16 cellular contexts compared by ENCODE assay signal in genomic region chr17:40437095-40437732, GRCh38. TPM values are rescaled to one million over a fixed set of nuclear protein-coding genes. Genes with fewer than 3 reads are reported as not detected.
DNase-seq lines count a peak whose midpoint lies in the region; ATAC-seq, FAIRE-seq and TF ChIP-seq lines count a peak whose summit lies in the region.
"Had no signal": no experiment of that assay in that cellular context is flagged by ENCODE, and none has a peak within 500 bp of the region (broad histone marks: within the 10 kb centered on the region; RNA-seq: fewer than 3 reads in every experiment).

No MANE protein-coding gene starts in this region.

- H3K36me3 ChIP-seq in DND-41 (ENCODE audit: insufficient read depth, low read length) (no peaks in the 10 kb centered on the region), HepG2 (replicated peaks in 1 of 2; ENCODE audit: control insufficient read depth in 1 of 2, insufficient read depth in 2 of 2, low read length in 2 of 2) (no peaks in the 10 kb centered on the region), transverse colon (no peaks in the 10 kb centered on the region)
- H3K36me3 ChIP-seq: tibial artery had no signal

- 55% methylated on average over 4 of the region's 5 CpGs for WGBS in HepG2 (ENCODE audit: low lambda C conversion rate)
- WGBS in transverse colon (ENCODE audit: low coverage in 1 of 2), 2 donors: 90% methylated on average over 5 of the region's 5 CpGs; no CpG with 5 or more reads in 1 of the 2 donors

- intact Hi-C loops in HepG2 (cut with micrococcal nuclease; ENCODE audit: unreplicated experiment) (no loop called here), transverse colon (cut with DNase I; ENCODE audit: low total_unique reads) (no loop called here)

- no peak overlapping the region for H3K4me2 ChIP-seq in DND-41 (ENCODE audit: insufficient read depth, low read length)
- H3K4me2 ChIP-seq in HepG2 (ENCODE audit: low read depth, low read length): no peak overlapping the region

- H4K20me1 ChIP-seq in DND-41 (ENCODE audit: insufficient read depth, low read length): no peaks in the 10 kb centered on the region
- no peaks in the 10 kb centered on the region for H4K20me1 ChIP-seq in HepG2 (ENCODE audit: insufficient read depth, low read length)

- DNase-seq in DND-41 (peak; percentile 33), Kasumi-1 (lab: John Stamatoyannopoulos, UW) (peak; percentile 43 to 55), SKM-1 treated with dmso at 0.1 percent for 144 hours (lab: John Stamatoyannopoulos, UW; ENCODE audit: unreplicated experiment) (peak; percentile 25), HepG2 (ENCODE audit: low spot score) (no peak), transverse colon (no peak), midbrain (lab: John Stamatoyannopoulos, UW) (no peak), activated gamma-delta T cell (lab: John Stamatoyannopoulos, UW) (no peak)
- DNase-seq: activated naive CD4-positive, alpha-beta T cell; body of pancreas; DMS79 treated with DMSO at 0.1 percent for 48 hours; foreskin keratinocyte; NCI-H510A treated with DMSO at 0.1 percent for 48 hours had no signal

- H3K9ac ChIP-seq in DND-41 (ENCODE audit: low read depth, low read length) (no peak overlapping the region), HepG2 (ENCODE audit: insufficient read depth, low read depth, low read length) (no peak overlapping the region)

- CTCF ChIA-PET in HepG2 (lab: Yijun Ruan, JAX; ENCODE audit: low intra/inter-chr PET ratio, low total read pairs): no interaction called here

- H3K4me3 ChIP-seq in DND-41 (ENCODE audit: low read depth in 1 of 2, low read length in 2 of 2) (no peak overlapping the region), HepG2 (replicated peaks in 1 of 3; ENCODE audit: insufficient read depth in 1 of 3, low read depth in 2 of 3, low read length in 3 of 3) (no peak overlapping the region), transverse colon (no peak overlapping the region)
- H3K4me3 ChIP-seq: body of pancreas, mucosa of descending colon, tibial artery had no signal

- ATAC-seq in DND-41 (ENCODE audit: insufficient read depth, low read depth) (peak; percentile 54), HepG2 (no peak)
- ATAC-seq in stimulated activated memory B cell treated with anti-CD40 and anti-IgM and Interleukin-4, amounts not matched to agents 10 μg/mL and 1 μg/mL and 100 μg/mL, for 72 hours: no peak
- ATAC-seq: body of pancreas, foreskin keratinocyte, mucosa of descending colon had no signal

- H3K4me1 Mint-ChIP-seq in stimulated activated memory B cell treated with anti-CD40 and anti-IgM and Interleukin-4, amounts not matched to agents 10 μg/mL and 1 μg/mL and 100 μg/mL, for 72 hours: peaks cover 6% of the 10 kb centered on the region

- TF ChIP-seq EP300 in HepG2 (IDR thresholded peaks at IDR 0.05; ENCODE audit: low read depth in 2 of 2, low read length in 2 of 2) (no peak), HepG2 (CRISPR knock-in tag; IDR thresholded peaks at IDR 0.05; ENCODE audit: borderline replicate concordance) (no peak), transverse colon (IDR thresholded peaks at IDR 0.05; ENCODE audit: low read depth) (no peak)

- H3K9me3 ChIP-seq in DND-41 (ENCODE audit: insufficient read depth, low read length, severe bottlenecking): no peaks in the 10 kb centered on the region
- no peaks in the 10 kb centered on the region for H3K9me3 ChIP-seq in HepG2 (ENCODE audit: low read length)
- no peaks in the 10 kb centered on the region for H3K9me3 ChIP-seq in transverse colon
- H3K9me3 ChIP-seq: body of pancreas, mucosa of descending colon, tibial artery had no signal

- no peak for FAIRE-seq in HepG2 (lab: Jason Lieb, UNC)
- FAIRE-seq: TTC549 had no signal

- H3K27me3 ChIP-seq in DND-41 (ENCODE audit: insufficient read depth, low read length, poor library complexity) (no peaks in the 10 kb centered on the region), HepG2 (ENCODE audit: control insufficient read depth in 1 of 2, insufficient read depth in 2 of 2, low read length in 2 of 2) (peaks cover 0 to 9% of the 10 kb centered on the region in 2 experiments; a peak in 1 of 5 replicates), transverse colon (no peaks in the 10 kb centered on the region)
- H3K27me3 ChIP-seq: body of pancreas, tibial artery had no signal

- H3K27me3 Mint-ChIP-seq in stimulated activated memory B cell treated with anti-CD40 and anti-IgM and Interleukin-4, amounts not matched to agents 10 μg/mL and 1 μg/mL and 100 μg/mL, for 72 hours: no peaks in the 10 kb centered on the region

- H3K27ac Mint-ChIP-seq in stimulated activated memory B cell treated with anti-CD40 and anti-IgM and Interleukin-4, amounts not matched to agents 10 μg/mL and 1 μg/mL and 100 μg/mL, for 72 hours: no peak overlapping the region

- POLR2A ChIA-PET in HepG2 (lab: Yijun Ruan, JAX): interaction anchor here (0.5 kb wide), 1 partner anchor 13 kb away, joined by 3 read pairs; no protein-coding TSS in a partner anchor

- no peaks in the 10 kb centered on the region for H3K36me3 Mint-ChIP-seq in stimulated activated memory B cell treated with anti-CD40 and anti-IgM and Interleukin-4, amounts not matched to agents 10 μg/mL and 1 μg/mL and 100 μg/mL, for 72 hours

- H2AFZ ChIP-seq in DND-41 (ENCODE audit: low read depth, low read length): no peak overlapping the region
- H2AFZ ChIP-seq in HepG2 (ENCODE audit: low read length): no peak overlapping the region

- H3K27ac ChIP-seq in DND-41 (ENCODE audit: low read length): no peak overlapping the region; the same call in 1 of the 2 replicates
- H3K27ac ChIP-seq in HepG2 (ENCODE audit: extremely low read length, insufficient read depth, low read length): no peak overlapping the region
- H3K27ac ChIP-seq in transverse colon: no peak overlapping the region
- H3K27ac ChIP-seq: body of pancreas, foreskin keratinocyte, tibial artery had no signal

- TF ChIP-seq CTCF in DND-41 (IDR thresholded peaks at IDR 0.05; ENCODE audit: borderline replicate concordance, extremely low read depth, low read length, poor library complexity, severe bottlenecking) (no peak), HepG2 (CRISPR knock-in tag; IDR thresholded peaks at IDR 0.05) (no peak), transverse colon (IDR thresholded peaks at IDR 0.05) (no peak)

- BruUV-seq in HepG2 (replicated peaks; lab: Mats Ljungman, UMichigan): no TSS peak

- TF ChIP-seq RAD21 in HepG2 (CRISPR knock-in tag; IDR thresholded peaks at IDR 0.05): no peak

- no peak overlapping the region for H3K4me3 Mint-ChIP-seq in stimulated activated memory B cell treated with anti-CD40 and anti-IgM and Interleukin-4, amounts not matched to agents 10 μg/mL and 1 μg/mL and 100 μg/mL, for 72 hours

- TF ChIP-seq POLR2A in HepG2 (IDR thresholded peaks at IDR 0.05; ENCODE audit: insufficient read depth in 1 of 2, low read depth in 2 of 2, low read length in 2 of 2): no peak
- no peak for TF ChIP-seq POLR2A in transverse colon (IDR thresholded peaks at IDR 0.05)

- in situ Hi-C loops in HepG2 (cut with HindIII; ENCODE audit: extremely low pct_ligation_motif_present, low pct_unique_long_range_greater_than_20kb) (no loop called here), transverse colon (cut with MboI; ENCODE audit: low pct_ligation_motif_present in 1 of 4, low pct_unique_long_range_greater_than_20kb in 1 of 4, low sequenced_read_pairs in 3 of 4) (loop anchor here in 3 of 4 donors (10.0 to 25.0 kb wide), 2 partner anchors 98 to 100 kb away; no protein-coding TSS in a partner anchor)

- H3K79me2 ChIP-seq in DND-41 (ENCODE audit: insufficient read depth, low read length) (no peaks in the 10 kb centered on the region), HepG2 (ENCODE audit: insufficient read depth, low read length) (no peaks in the 10 kb centered on the region)

- no peaks in the 10 kb centered on the region for H3K9me3 Mint-ChIP-seq in stimulated activated memory B cell treated with anti-CD40 and anti-IgM and Interleukin-4, amounts not matched to agents 10 μg/mL and 1 μg/mL and 100 μg/mL, for 72 hours

- H3K4me1 ChIP-seq in DND-41 (ENCODE audit: insufficient read depth, low read length) (peaks cover 7% of the 10 kb centered on the region), HepG2 (ENCODE audit: insufficient read depth, low read length) (peaks cover 8% of the 10 kb centered on the region; the same call in 1 of the 2 replicates), transverse colon (peaks cover 4 to 36% (median 14%) of the 10 kb centered on the region in 4 donors)
- H3K4me1 ChIP-seq: body of pancreas, foreskin keratinocyte had no signal

RNA-seq across cellular contexts. Expression of gene IGFBP4, which starts 6.0 kb away (rescaled TPM):
- 4.1 and 4.9 TPM in 2 replicates for total RNA-seq in HepG2 (2016; rRNA removed; fragmentation: Illumina TruSeq; extraction: Trizol)
- total RNA-seq in HepG2 (2016; cell fraction: cytosol; rRNA removed; fragmentation: Illumina TruSeq; extraction: Trizol; ENCODE audit: low read depth): 3.4 and 4.0 TPM in 2 replicates
- total RNA-seq in HepG2 (2016; cell fraction: insoluble cytoplasmic fraction; rRNA removed; fragmentation: Illumina TruSeq; extraction: Trizol): 3.5 and 4.8 TPM in 2 replicates
- total RNA-seq in HepG2 (2016; cell fraction: membrane; rRNA removed; fragmentation: Illumina TruSeq; extraction: Trizol): 10.9 and 13.2 TPM in 2 replicates
- total RNA-seq in HepG2 (2016; cell fraction: nucleus; rRNA removed; fragmentation: Illumina TruSeq; extraction: Trizol): 10.1 and 10.9 TPM in 2 replicates
- polyA plus RNA-seq in HepG2 (2011; rRNA removed): 43.6 and 49.0 TPM in 2 replicates
- 42.1 and 55.6 TPM in 2 replicates for polyA plus RNA-seq in HepG2 (2011; cell fraction: cytosol; rRNA removed)
- polyA plus RNA-seq in HepG2 (2011; cell fraction: nucleus; rRNA removed): 26.0 and 26.1 TPM in 2 replicates
- polyA plus RNA-seq in HepG2 (2012): 23.1 and 40.9 TPM in 2 replicates
- 11.4 and 15.1 TPM in 2 replicates for polyA plus RNA-seq in HepG2 (2016; cell fraction: cytosol; fragmentation: Illumina TruSeq; extraction: Trizol; ENCODE audit: low read depth)
- polyA plus RNA-seq in HepG2 (2016; cell fraction: insoluble cytoplasmic fraction; fragmentation: Illumina TruSeq; extraction: Trizol; ENCODE audit: low read depth): 10.4 and 12.4 TPM in 2 replicates
- 18.8 and 25.1 TPM in 2 replicates for polyA plus RNA-seq in HepG2 (2016; cell fraction: membrane; fragmentation: Illumina TruSeq; extraction: Trizol; ENCODE audit: low read depth)
- polyA plus RNA-seq in HepG2 (2016; cell fraction: nucleus; fragmentation: Illumina TruSeq; extraction: Trizol; ENCODE audit: insufficient read depth, low read depth): 24.8 and 29.0 TPM in 2 replicates
- polyA minus RNA-seq in HepG2 (2011; rRNA and poly(A)+ RNA removed; ENCODE audit: low replicate concordance): 0.19 and 99.5 TPM in 2 replicates
- polyA minus RNA-seq in HepG2 (2011; cell fraction: cytosol; rRNA and poly(A)+ RNA removed): 36.8 and 40.1 TPM in 2 replicates
- polyA minus RNA-seq in HepG2 (2011; cell fraction: nucleus; rRNA and poly(A)+ RNA removed): 12.3 and 12.9 TPM in 2 replicates
- 100 to 1,000 TPM in 3 of 4 donors, 10 to 100 TPM in 1; 98.4 to 302 (median 166) TPM for total RNA-seq in transverse colon

RNA-seq across cellular contexts. Expression of gene TOP2A, which starts 19.5 kb away (rescaled TPM):
- 327 and 614 TPM in 2 replicates for total RNA-seq in HepG2 (2016; rRNA removed; fragmentation: Illumina TruSeq; extraction: Trizol)
- total RNA-seq in HepG2 (2016; cell fraction: cytosol; rRNA removed; fragmentation: Illumina TruSeq; extraction: Trizol; ENCODE audit: low read depth): 35.7 and 38.5 TPM in 2 replicates
- 330 and 598 TPM in 2 replicates for total RNA-seq in HepG2 (2016; cell fraction: insoluble cytoplasmic fraction; rRNA removed; fragmentation: Illumina TruSeq; extraction: Trizol)
- total RNA-seq in HepG2 (2016; cell fraction: membrane; rRNA removed; fragmentation: Illumina TruSeq; extraction: Trizol): 112 and 128 TPM in 2 replicates
- 262 and 265 TPM in 2 replicates for total RNA-seq in HepG2 (2016; cell fraction: nucleus; rRNA removed; fragmentation: Illumina TruSeq; extraction: Trizol)
- polyA plus RNA-seq in HepG2 (2011; rRNA removed): 52.7 and 108 TPM in 2 replicates
- polyA plus RNA-seq in HepG2 (2011; cell fraction: cytosol; rRNA removed): 35.8 and 39.5 TPM in 2 replicates
- 38.5 and 46.3 TPM in 2 replicates for polyA plus RNA-seq in HepG2 (2011; cell fraction: nucleus; rRNA removed)
- polyA plus RNA-seq in HepG2 (2012): 78.9 and 178 TPM in 2 replicates
- 13.7 and 16.7 TPM in 2 replicates for polyA plus RNA-seq in HepG2 (2016; cell fraction: cytosol; fragmentation: Illumina TruSeq; extraction: Trizol; ENCODE audit: low read depth)
- polyA plus RNA-seq in HepG2 (2016; cell fraction: insoluble cytoplasmic fraction; fragmentation: Illumina TruSeq; extraction: Trizol; ENCODE audit: low read depth): 406 and 447 TPM in 2 replicates
- polyA plus RNA-seq in HepG2 (2016; cell fraction: membrane; fragmentation: Illumina TruSeq; extraction: Trizol; ENCODE audit: low read depth): 56.7 and 60.4 TPM in 2 replicates
- polyA plus RNA-seq in HepG2 (2016; cell fraction: nucleus; fragmentation: Illumina TruSeq; extraction: Trizol; ENCODE audit: insufficient read depth, low read depth): 324 and 347 TPM in 2 replicates
- 29.3 and 72.8 TPM in 2 replicates for polyA minus RNA-seq in HepG2 (2011; rRNA and poly(A)+ RNA removed; ENCODE audit: low replicate concordance)
- polyA minus RNA-seq in HepG2 (2011; cell fraction: cytosol; rRNA and poly(A)+ RNA removed): 58.4 and 82.8 TPM in 2 replicates
- polyA minus RNA-seq in HepG2 (2011; cell fraction: nucleus; rRNA and poly(A)+ RNA removed): 83.2 and 96.0 TPM in 2 replicates
- 10 to 100 TPM in 1 of 4 donors, 1 to 10 TPM in 2, under 1 TPM in 1; 0.37 to 25.5 (median 7.5) TPM for total RNA-seq in transverse colon

Comparison
In these comparisons a context has a peak if more than half of its experiments do, and no peak if none do; other contexts are left out.
1. DNase-seq: peak in DND-41 (single experiment), Kasumi-1 (2 of 2) and SKM-1 treated with dmso at 0.1 percent for 144 hours (single experiment); none in HepG2 (single experiment), transverse colon (single experiment), midbrain (single experiment) and activated gamma-delta T cell (single experiment).
2. RNA of gene IGFBP4, which starts 6.0 kb away (total RNA-seq): 98.4 to 302 TPM in transverse colon; 3.4 to 13.2 TPM in HepG2; every median in the first group is over 4 times any median in the second.